Comparison of ENCODE assay signal across 31 cellular contexts in genomic region chr1:75989130-75989529, GRCh38. TPM values are rescaled to one million over a fixed set of nuclear protein-coding genes. Genes with fewer than 3 reads are reported as not detected.
"Had no signal": no experiment of that assay in that cellular context is flagged by ENCODE, and none has a peak within 500 bp of the region (broad histone marks: within the 10 kb centered on the region; RNA-seq: fewer than 3 reads in every experiment).

No MANE protein-coding gene starts in this region.

- ATAC-seq: stimulated activated effector memory CD8-positive, alpha-beta T cell treated with anti-CD3 and anti-CD28 coated beads, Interleukin-12 subunit alpha, Interleukin-12 subunit beta, amount 100 ng/mL, for 72 hours; stimulated activated memory B cell treated with anti-CD40 and anti-IgM and Interleukin-4, amounts not matched to agents 10 μg/mL and 1 μg/mL and 100 μg/mL, for 72 hours; stimulated activated naive B cell treated with anti-CD40 and anti-IgM and Interleukin-4, amounts not matched to agents 10 μg/mL and 1 μg/mL and 100 μg/mL, for 72 hours; stimulated activated naive CD8-positive, alpha-beta T cell treated with anti-CD3 and anti-CD28 coated beads, Interleukin-15, Interleukin-2, amounts not matched to agents 100 U/mL and 50 U/mL, for 24 hours; upper lobe of right lung had no signal

- H3K27ac ChIP-seq: stomach, suprapubic skin, testis, thoracic aorta, thyroid gland, tibial artery, tibial nerve, transverse colon, upper lobe of left lung, upper lobe of right lung, uterus, vagina had no signal

- H3K27me3 Mint-ChIP-seq: stimulated activated memory B cell treated with anti-CD40 and anti-IgM and Interleukin-4, amounts not matched to agents 10 μg/mL and 1 μg/mL and 100 μg/mL, for 72 hours; stimulated activated naive CD8-positive, alpha-beta T cell treated with anti-CD3 and anti-CD28 coated beads, Interleukin-15, Interleukin-2, amounts not matched to agents 100 ng/mL and 50 ng/mL, for 24 hours had no signal

- H3K4me3 Mint-ChIP-seq: stimulated activated effector memory CD8-positive, alpha-beta T cell treated with anti-CD3 and anti-CD28 coated beads, Interleukin-12 subunit alpha, Interleukin-12 subunit beta, amount 100 ng/mL, for 72 hours; stimulated activated memory B cell treated with anti-CD40 and anti-IgM and Interleukin-4, amounts not matched to agents 10 μg/mL and 1 μg/mL and 100 μg/mL, for 72 hours; stimulated activated naive B cell treated with anti-CD40 and anti-IgM and Interleukin-4, amounts not matched to agents 10 μg/mL and 1 μg/mL and 100 μg/mL, for 72 hours; stimulated activated naive CD8-positive, alpha-beta T cell treated with anti-CD3 and anti-CD28 coated beads, Interleukin-15, Interleukin-2, amounts not matched to agents 100 ng/mL and 50 ng/mL, for 24 hours; type B pancreatic cell had no signal

- H3K27ac Mint-ChIP-seq: stimulated activated effector memory CD8-positive, alpha-beta T cell treated with anti-CD3 and anti-CD28 coated beads, Interleukin-12 subunit alpha, Interleukin-12 subunit beta, amount 100 ng/mL, for 72 hours; stimulated activated memory B cell treated with anti-CD40 and anti-IgM and Interleukin-4, amounts not matched to agents 10 μg/mL and 1 μg/mL and 100 μg/mL, for 72 hours; stimulated activated naive B cell treated with anti-CD40 and anti-IgM and Interleukin-4, amounts not matched to agents 10 μg/mL and 1 μg/mL and 100 μg/mL, for 72 hours; stimulated activated naive CD8-positive, alpha-beta T cell treated with anti-CD3 and anti-CD28 coated beads, Interleukin-15, Interleukin-2, amounts not matched to agents 100 ng/mL and 50 ng/mL, for 24 hours; type B pancreatic cell had no signal

- H3K4me3 ChIP-seq: stomach, suprapubic skin, testis, thoracic aorta, thyroid gland, tibial artery, tibial nerve, transverse colon, upper lobe of left lung, upper lobe of right lung, uterus, vagina had no signal

- H3K9me3 ChIP-seq: suprapubic skin, testis, thyroid gland, tibial artery, transverse colon, upper lobe of left lung, upper lobe of right lung, uterus, vagina had no signal

- H3K36me3 ChIP-seq: stomach, suprapubic skin, thoracic aorta, thyroid gland, tibial artery, tibial nerve, transverse colon, upper lobe of left lung, upper lobe of right lung, uterus, vagina had no signal

- H3K4me1 ChIP-seq: suprapubic skin, testis, tibial artery, tibial nerve, transverse colon, upper lobe of left lung, upper lobe of right lung, uterus, vagina had no signal

- H3K27me3 ChIP-seq: stomach, testis, thyroid gland, tibial artery, upper lobe of left lung, uterus, vagina had no signal

- DNase-seq: stimulated activated CD4-positive, alpha-beta T cell treated with anti-CD3 and anti-CD28 coated beads, Interleukin-2, amount 100 ng/mL, for 48 hours; stimulated activated CD4-positive, alpha-beta T cell treated with anti-CD3 and anti-CD28 coated beads, Interleukin-4, amount 100 ng/mL, for 1 hour; stimulated activated CD4-positive, alpha-beta T cell treated with anti-CD3 and anti-CD28 coated beads, Interleukin-4, amount 100 ng/mL, for 24 hours; stimulated activated CD4-positive, alpha-beta T cell treated with anti-CD3 and anti-CD28 coated beads, Interleukin-4, amount 100 ng/mL, for 4 hours; stimulated activated CD8-positive, alpha-beta memory T cell treated with anti-CD3 and anti-CD28 coated beads, Interleukin-4, amount 100 ng/mL, for 48 hours; stimulated activated naive B cell treated with anti-CD40 and anti-IgM and Interleukin-4, amounts not matched to agents 10 μg/mL and 1 μg/mL and 100 μg/mL, for 72 hours; stimulated activated naive CD4-positive, alpha-beta T cell; stimulated activated naive CD4-positive, alpha-beta T cell treated with Interleukin-2 at 50 U/mL for 16 hours; stimulated activated naive CD8-positive, alpha-beta T cell treated with anti-CD3 and anti-CD28 coated beads, Interleukin-15, Interleukin-2, amounts not matched to agents 100 U/mL and 50 U/mL, for 24 hours; stomach; substantia nigra; testis; thyroid gland; tibial artery; transverse colon; trophoblast cell; upper lobe of left lung; upper lobe of right lung; uterus had no signal

- H3K4me1 Mint-ChIP-seq: stimulated activated effector memory CD8-positive, alpha-beta T cell treated with anti-CD3 and anti-CD28 coated beads, Interleukin-12 subunit alpha, Interleukin-12 subunit beta, amount 100 ng/mL, for 72 hours; stimulated activated memory B cell treated with anti-CD40 and anti-IgM and Interleukin-4, amounts not matched to agents 10 μg/mL and 1 μg/mL and 100 μg/mL, for 72 hours had no signal

RNA-seq across cellular contexts. Expression of gene ASB17, which starts 56.9 kb away (rescaled TPM):
- total RNA-seq: stomach, subcutaneous adipose tissue, suprapubic skin, temporal lobe, thoracic aorta, thyroid gland, tibial nerve, transverse colon, upper lobe of left lung, upper lobe of right lung, ureter, urinary bladder, uterus, vagina had no signal
- polyA plus RNA-seq: stomach, urinary bladder had no signal
